Comparison of ENCODE assay signal across 19 cellular contexts in the genomic region with DNA sequence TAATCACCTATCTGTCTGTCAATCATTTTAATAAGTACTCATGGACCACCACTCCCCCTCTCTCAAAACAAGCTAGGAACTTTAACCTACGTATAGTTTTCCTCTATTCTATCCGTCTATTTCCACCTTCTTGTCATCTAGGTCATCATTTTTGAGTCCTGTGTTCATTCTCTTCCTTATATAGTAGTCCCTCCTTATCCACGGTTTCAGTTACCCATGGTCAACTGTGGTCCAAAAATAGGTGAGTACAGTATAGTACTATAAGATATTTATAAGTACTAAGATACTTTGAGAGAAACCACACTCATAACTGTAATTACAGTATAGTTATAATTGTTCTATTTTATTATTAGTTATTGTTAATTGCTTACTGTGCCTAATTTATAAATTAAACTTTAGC. TPM values are rescaled to one million over a fixed set of nuclear protein-coding genes. Genes with fewer than 3 reads are reported as not detected.
A peak's percentile ranks its signal among the peaks of the same experiment; 100 is the strongest.
DNase-seq lines count a peak whose midpoint lies in the region; ATAC-seq, FAIRE-seq and TF ChIP-seq lines count a peak whose summit lies in the region.
"Had no signal": no experiment of that assay in that cellular context is flagged by ENCODE, and none has a peak within 500 bp of the region (broad histone marks: within the 10 kb centered on the region; RNA-seq: fewer than 3 reads in every experiment).

No MANE protein-coding gene starts in this region.

- no peak for TF ChIP-seq CTCF in cardiac muscle cell (IDR thresholded peaks at IDR 0.05; ENCODE audit: low read depth, low read length)
- TF ChIP-seq CTCF in K562 (IDR thresholded peaks at IDR 0.05 in 2 of 3, conservative IDR thresholded peaks at IDR 0.05 in 1 of 3; ENCODE audit: insufficient read depth in 2 of 3, low read depth in 1 of 3, low read length in 3 of 3) = no peak

- peaks cover 95% of the 10 kb centered on the region for H3K79me2 ChIP-seq in K562 (ENCODE audit: control insufficient read depth, insufficient read depth, low read length)

- H3K36me3 Mint-ChIP-seq in CD4-positive, alpha-beta memory T cell = peaks cover 4 to 19% of the 10 kb centered on the region in 2 donors
- peaks cover 16% of the 10 kb centered on the region for H3K36me3 Mint-ChIP-seq in activated CD4-positive, alpha-beta T cell treated with anti-CD3 and anti-CD28 coated beads, Interleukin-2, amount 10 ng/mL, durations not matched to agents 7 days and 5 days (ENCODE audit: low read depth)

- TF ChIP-seq EP300 in K562 (IDR thresholded peaks at IDR 0.05; ENCODE audit: low read length) = no peak

- no TSS peak for BruUV-seq in K562 (replicated peaks; lab: Mats Ljungman, UMichigan)

- no peaks in the 10 kb centered on the region for H4K20me1 ChIP-seq in K562 (replicated peaks; ENCODE audit: control insufficient read depth, insufficient read depth, low read length)

- H3K4me2 ChIP-seq in K562 (ENCODE audit: insufficient read depth, low read length) = no peak overlapping the region

- DNase-seq in cardiac muscle cell (ENCODE audit: low read depth in 1 of 2, low spot score in 1 of 2) = peak in 1 of 2 donors; percentile 5
- DNase-seq in right cardiac atrium = no peak
- no peak for DNase-seq in HEK293T (ENCODE audit: extremely low spot score)
- DNase-seq in K562 (ENCODE audit: extremely low read depth in 1 of 4, low spot score in 3 of 4) = no peak
- no peak for DNase-seq in CD4-positive, alpha-beta memory T cell
- no peak for DNase-seq in activated CD4-positive, alpha-beta T cell treated with anti-CD3 and anti-CD28 coated beads, Interleukin-2, amount 10 ng/mL, durations not matched to agents 7 days and 5 days
- DNase-seq: ACHN; BE2C; C1 segment of cervical spinal cord; Caco-2; CD4-positive, CD25-positive, alpha-beta regulatory T cell; GM23248; HCEC 1CT; HFFc6 had no signal

- 69% methylated on average over 3 of the region's 3 CpGs for WGBS in right cardiac atrium
- WGBS in K562 (ENCODE audit: insufficient coverage, low coverage, missing lambda C conversion rate) = 78% methylated on average over 3 of the region's 3 CpGs

- H3K4me1 ChIP-seq in cardiac muscle cell (ENCODE audit: low read depth) = peaks cover 24% of the 10 kb centered on the region
- H3K4me1 ChIP-seq in right cardiac atrium (ENCODE audit: control insufficient read depth, insufficient read depth, low read length) = no peaks in the 10 kb centered on the region
- peaks cover 0 to 3% of the 10 kb centered on the region in 2 experiments; a peak in 1 of 5 replicates for H3K4me1 ChIP-seq in K562 (replicated peaks in 1 of 2; ENCODE audit: control insufficient read depth in 2 of 2, insufficient read depth in 2 of 2, low read length in 2 of 2)
- peaks cover 20% of the 10 kb centered on the region for H3K4me1 ChIP-seq in CD4-positive, alpha-beta memory T cell (ENCODE audit: insufficient read depth, low read length)
- H3K4me1 ChIP-seq: BE2C, Caco-2 had no signal

- peaks cover 28 to 81% (median 39%) of the 10 kb centered on the region in 4 donors for H3K4me1 Mint-ChIP-seq in CD4-positive, alpha-beta memory T cell
- peaks cover 19% of the 10 kb centered on the region for H3K4me1 Mint-ChIP-seq in activated CD4-positive, alpha-beta T cell treated with anti-CD3 and anti-CD28 coated beads, Interleukin-2, amount 10 ng/mL, durations not matched to agents 7 days and 5 days

- no peak overlapping the region for H3K4me3 Mint-ChIP-seq in CD4-positive, alpha-beta memory T cell
- no peak overlapping the region for H3K4me3 Mint-ChIP-seq in activated CD4-positive, alpha-beta T cell treated with anti-CD3 and anti-CD28 coated beads, Interleukin-2, amount 10 ng/mL, durations not matched to agents 7 days and 5 days
- H3K4me3 Mint-ChIP-seq: HFFc6 had no signal

- CTCF ChIA-PET in HEK293T (lab: Yijun Ruan, JAX) = no interaction called here
- CTCF ChIA-PET in K562 (lab: Yijun Ruan, JAX; ENCODE audit: low intra/inter-chr PET ratio) = no interaction called here
- CTCF ChIA-PET in CD4-positive, alpha-beta memory T cell (lab: Charles Lee; ENCODE audit: partially characterized antibody) = no interaction called here
- CTCF ChIA-PET in activated CD4-positive, alpha-beta T cell treated with anti-CD3 and anti-CD28 coated beads, Interleukin-2, amount 10 ng/mL, durations not matched to agents 7 days and 5 days (lab: Charles Lee) = interaction anchor here (3.0 kb wide), 1 partner anchor 11 kb away, joined by 8 read pairs; no protein-coding TSS in a partner anchor

- H3K9me3 ChIP-seq in cardiac muscle cell (ENCODE audit: low read depth) (no peaks in the 10 kb centered on the region), right cardiac atrium (ENCODE audit: control insufficient read depth, low read length) (no peaks in the 10 kb centered on the region), K562 (replicated peaks; ENCODE audit: control insufficient read depth, insufficient read depth, low read depth, low read length) (no peaks in the 10 kb centered on the region)
- H3K9me3 ChIP-seq in CD4-positive, alpha-beta memory T cell (ENCODE audit: control insufficient read depth in 1 of 2, low read length in 2 of 2) = no peaks in the 10 kb centered on the region
- H3K9me3 ChIP-seq: BE2C, Caco-2 had no signal

- TF ChIP-seq RAD21 in K562 (CRISPR knock-in tag; conservative IDR thresholded peaks at IDR 0.05 in 1 of 2, IDR thresholded peaks at IDR 0.05 in 1 of 2) = no peak

- no peak overlapping the region for H3K4me3 ChIP-seq in cardiac muscle cell
- no peak overlapping the region for H3K4me3 ChIP-seq in right cardiac atrium (ENCODE audit: low read length)
- no peak overlapping the region for H3K4me3 ChIP-seq in K562
- H3K4me3 ChIP-seq in CD4-positive, alpha-beta memory T cell (ENCODE audit: low read length in 2 of 2) = no peak overlapping the region
- H3K4me3 ChIP-seq: GM23248 had no signal

- H3K27me3 Mint-ChIP-seq in CD4-positive, alpha-beta memory T cell = no peaks in the 10 kb centered on the region
- no peaks in the 10 kb centered on the region for H3K27me3 Mint-ChIP-seq in activated CD4-positive, alpha-beta T cell treated with anti-CD3 and anti-CD28 coated beads, Interleukin-2, amount 10 ng/mL, durations not matched to agents 7 days and 5 days
- H3K27me3 Mint-ChIP-seq: CD4-positive, CD25-positive, alpha-beta regulatory T cell had no signal

- no peaks in the 10 kb centered on the region for H3K27me3 ChIP-seq in cardiac muscle cell
- H3K27me3 ChIP-seq in right cardiac atrium (ENCODE audit: control insufficient read depth, insufficient read depth) = no peaks in the 10 kb centered on the region
- H3K27me3 ChIP-seq in K562 (ENCODE audit: control insufficient read depth in 2 of 2, insufficient read depth in 2 of 2, low read length in 2 of 2) = no peaks in the 10 kb centered on the region
- H3K27me3 ChIP-seq in CD4-positive, alpha-beta memory T cell (ENCODE audit: insufficient read depth, low read length) = no peaks in the 10 kb centered on the region
- H3K27me3 ChIP-seq: BE2C had no signal

- FAIRE-seq in K562 (lab: Jason Lieb, UNC) = no peak
- FAIRE-seq: D721Med, GM12892, GM18507 had no signal

- H3K36me3 ChIP-seq in cardiac muscle cell = no peaks in the 10 kb centered on the region
- peaks cover 47% of the 10 kb centered on the region for H3K36me3 ChIP-seq in K562 (ENCODE audit: control insufficient read depth, insufficient read depth, low read length)
- no peaks in the 10 kb centered on the region for H3K36me3 ChIP-seq in CD4-positive, alpha-beta memory T cell (ENCODE audit: insufficient read depth, low read length)
- H3K36me3 ChIP-seq: BE2C had no signal

- POLR2A ChIA-PET in HEK293T (lab: Yijun Ruan, JAX) (no interaction called here), K562 (lab: Yijun Ruan, JAX) (no interaction called here)
- POLR2A ChIA-PET in CD4-positive, alpha-beta memory T cell (lab: Charles Lee; ENCODE audit: partially characterized antibody) = no interaction called here
- POLR2A ChIA-PET in activated CD4-positive, alpha-beta T cell treated with anti-CD3 and anti-CD28 coated beads, Interleukin-2, amount 10 ng/mL, durations not matched to agents 7 days and 5 days (lab: Charles Lee) = no interaction called here

- H2AFZ ChIP-seq in K562 (ENCODE audit: low read depth, low read length) = no peak overlapping the region
- H2AFZ ChIP-seq: GM23248 had no signal

- intact Hi-C loops in right cardiac atrium (cut with DNase I) = no loop called here
- intact Hi-C loops in K562 (cut with micrococcal nuclease) = no loop called here
- intact Hi-C loops in CD4-positive, alpha-beta memory T cell (cut with micrococcal nuclease) = no loop called here

- H3K27ac ChIP-seq in cardiac muscle cell = peak overlapping the region; percentile 65
- H3K27ac ChIP-seq in right cardiac atrium (ENCODE audit: low read length) = no peak overlapping the region
- H3K27ac ChIP-seq in K562 (ENCODE audit: extremely low read depth, low read depth, low read length) = no peak overlapping the region
- H3K27ac ChIP-seq in CD4-positive, alpha-beta memory T cell (ENCODE audit: low read depth, low read length) = no peak overlapping the region
- H3K27ac ChIP-seq: GM23248, HL-60 had no signal

- H3K9ac ChIP-seq in K562 (ENCODE audit: insufficient read depth in 1 of 2, low read depth in 2 of 2, low read length in 2 of 2) = no peak overlapping the region
- H3K9ac ChIP-seq: GM23248 had no signal

- peak overlapping the region in 1 of 7 donors; percentile 61 for H3K27ac Mint-ChIP-seq in CD4-positive, alpha-beta memory T cell
- H3K27ac Mint-ChIP-seq in activated CD4-positive, alpha-beta T cell treated with anti-CD3 and anti-CD28 coated beads, Interleukin-2, amount 10 ng/mL, durations not matched to agents 7 days and 5 days = no peak overlapping the region
- H3K27ac Mint-ChIP-seq: CD4-positive, CD25-positive, alpha-beta regulatory T cell; HFFc6 had no signal

- H3K9me1 ChIP-seq in K562 (ENCODE audit: control insufficient read depth, insufficient read depth, low read length) = no peaks in the 10 kb centered on the region

- no peak for ATAC-seq in right cardiac atrium
- no peak for ATAC-seq in K562
- no peak for ATAC-seq in SK-N-SH treated with all-trans-retinoic acid at 6 μM for 48 hours

- in situ Hi-C loops in K562 (cut with MboI) = no loop called here

- H3K9me3 Mint-ChIP-seq in CD4-positive, alpha-beta memory T cell = no peaks in the 10 kb centered on the region
- H3K9me3 Mint-ChIP-seq in activated CD4-positive, alpha-beta T cell treated with anti-CD3 and anti-CD28 coated beads, Interleukin-2, amount 10 ng/mL, durations not matched to agents 7 days and 5 days = no peaks in the 10 kb centered on the region
- H3K9me3 Mint-ChIP-seq: CD4-positive, CD25-positive, alpha-beta regulatory T cell; HFFc6 had no signal

- no peak for TF ChIP-seq POLR2A in K562 (conservative IDR thresholded peaks at IDR 0.05)

RNA-seq across cellular contexts. Expression of a gene that starts 7.5 kb away (rescaled TPM):
- total RNA-seq in cardiac muscle cell (18.4 and 27.6 TPM in 2 replicates), right cardiac atrium (10 to 100 TPM; 30.1 to 33.8 (median 31.7) TPM), K562 (2014; rRNA removed) (9.9 and 11.6 TPM in 2 replicates), K562 (2014; rRNA removed; fragmentation: Illumina TruSeq; extraction: Trizol) (22.9 and 25.4 TPM in 2 replicates), K562 (2015; rRNA removed; fragmentation: Illumina TruSeq; extraction: Trizol) (24.4 and 25.3 TPM in 2 replicates), K562 (2021) (23.5 and 23.7 TPM in 2 replicates)
- polyA plus RNA-seq in cardiac muscle cell (22.5 and 25.8 TPM in 2 replicates), right cardiac atrium (9.8 TPM), K562 (2011; rRNA removed) (19.6 and 20.0 TPM in 2 replicates), K562 (2014; fragmentation: Illumina TruSeq; extraction: Trizol) (16.0 and 19.2 TPM in 2 replicates), K562 (2014; fragmentation: Nextera tagmentation; extraction: Ambion mirVana) (1 to 10 TPM; 4.5 to 5.4 TPM), K562 (2014; rRNA removed) (12.8 and 13.2 TPM in 2 replicates)
- total RNA-seq in K562 (2011; cell fraction: chromatin; rRNA removed; ENCODE audit: low replicate concordance) = 29.6 and 110 TPM in 2 replicates
- total RNA-seq in K562 (2011; cell fraction: nucleolus; rRNA removed) = 12.8 and 18.0 TPM in 2 replicates
- 24.9 and 32.8 TPM in 2 replicates for total RNA-seq in K562 (2011; cell fraction: nucleoplasm; rRNA removed)
- polyA plus RNA-seq in K562 (2011; cell fraction: cytosol; rRNA removed) = 2.1 and 4.8 TPM in 2 replicates
- 26.6 and 33.3 TPM in 2 replicates for polyA plus RNA-seq in K562 (2011; cell fraction: nucleus; rRNA removed)
- 10.8 and 11.7 TPM in 2 replicates for polyA plus RNA-seq in K562 (2012)
- 38.5 and 48.0 TPM in 2 replicates for polyA minus RNA-seq in K562 (2011; rRNA and poly(A)+ RNA removed)
- 11.6 and 13.0 TPM in 2 replicates for polyA minus RNA-seq in K562 (2011; cell fraction: cytosol; rRNA and poly(A)+ RNA removed)
- 26.3 and 48.3 TPM in 2 replicates for polyA minus RNA-seq in K562 (2011; cell fraction: nucleus; rRNA and poly(A)+ RNA removed)
- total RNA-seq in CD4-positive, alpha-beta memory T cell = 10 to 100 TPM; 38.6 to 42.0 TPM
- polyA plus RNA-seq in CD4-positive, alpha-beta memory T cell = 1 to 10 TPM; 6.0 to 8.0 TPM
- 10 to 100 TPM; 26.6 to 30.7 TPM for total RNA-seq in activated CD4-positive, alpha-beta T cell treated with anti-CD3 and anti-CD28 coated beads, Interleukin-2, amount 10 ng/mL, durations not matched to agents 7 days and 5 days
